ENCODE assay signal across 1 cellular context in genomic region chr10:124418726-124419501, GRCh38.
TF ChIP-seq lines count a peak whose summit lies in the region.

TSS of gene OAT (minus strand) at chr10:124418923. CDS start at chr10:124412171, 6,752 bp downstream.

TF ChIP-seq in K562, 482 proteins besides CTCF, POLR2A, EP300 and RAD21 (continued from another document and continues in another):
- TF ChIP-seq PATZ1 (CRISPR knock-in tag; IDR thresholded peaks at IDR 0.05; ENCODE audit: borderline replicate concordance) (no peak), MECOM (CRISPR knock-in tag; IDR thresholded peaks at IDR 0.05) (no peak), SAFB (IDR thresholded peaks at IDR 0.05; ENCODE audit: borderline replicate concordance, low read depth, low read length) (no peak), HMGXB4 (CRISPR knock-in tag; IDR thresholded peaks at IDR 0.05) (no peak), CREBBP (IDR thresholded peaks at IDR 0.05; ENCODE audit: low read depth, low read length) (no peak), ZNF23 (CRISPR knock-in tag; IDR thresholded peaks at IDR 0.05) (no peak), ZFP36 (IDR thresholded peaks at IDR 0.05; ENCODE audit: low read depth, low read length, partially characterized antibody) (peak; percentile 33), BCL6 (CRISPR knock-in tag; IDR thresholded peaks at IDR 0.05) (no peak), THRB (CRISPR knock-in tag; conservative IDR thresholded peaks at IDR 0.05) (no peak), COPS2 (conservative IDR thresholded peaks at IDR 0.05) (no peak), TFE3 (CRISPR knock-in tag; IDR thresholded peaks at IDR 0.05) (no peak), ARID4B (CRISPR knock-in tag; IDR thresholded peaks at IDR 0.05) (no peak; the same call in 1 of the 2 replicates), CC2D1A (IDR thresholded peaks at IDR 0.05) (no peak), POU5F1 (IDR thresholded peaks at IDR 0.05; ENCODE audit: borderline replicate concordance, low read depth, low read length, partially characterized antibody) (no peak), KLF1 (tag; IDR thresholded peaks at IDR 0.05) (0 out of 2 replicates have a peak, but pooled peaks have one; percentile 52), ATF1 (CRISPR knock-in tag; IDR thresholded peaks at IDR 0.05) (no peak), ATF1 (tag; IDR thresholded peaks at IDR 0.05) (peak; percentile 86), ATF3 (IDR thresholded peaks at IDR 0.05) (no peak), ATF3 (CRISPR knock-in tag; conservative IDR thresholded peaks at IDR 0.05) (no peak), LARP7 (IDR thresholded peaks at IDR 0.05) (no peak), XRCC4 (IDR thresholded peaks at IDR 0.05; ENCODE audit: extremely low read depth, insufficient read depth, insufficient read length) (no peak), ZNF696 (CRISPR knock-in tag; conservative IDR thresholded peaks at IDR 0.05) (no peak), ZBTB17 (CRISPR knock-in tag; IDR thresholded peaks at IDR 0.05) (no peak), ZNF583 (CRISPR knock-in tag; IDR thresholded peaks at IDR 0.05) (no peak), FIP1L1 (IDR thresholded peaks at IDR 0.05; ENCODE audit: low read depth, low read length, poor library complexity, severe bottlenecking) (no peak), ZNF384 (IDR thresholded peaks at IDR 0.05; ENCODE audit: low read depth, low read length) (no peak), SNRNP70 (optimal IDR thresholded peaks at IDR 0.05; ENCODE audit: low read depth, low read length) (no peak), NFIC (IDR thresholded peaks at IDR 0.05) (peak; percentile 21; the same call in 1 of the 2 replicates), ZNF217 (CRISPR knock-in tag; IDR thresholded peaks at IDR 0.05) (no peak), NR1H2 (CRISPR knock-in tag; IDR thresholded peaks at IDR 0.05) (no peak), ZNF740 (CRISPR knock-in tag; IDR thresholded peaks at IDR 0.05) (no peak), ZNF740 (tag; IDR thresholded peaks at IDR 0.05) (no peak), STAT6 (CRISPR knock-in tag; IDR thresholded peaks at IDR 0.05) (no peak), MAFK (IDR thresholded peaks at IDR 0.05; ENCODE audit: low read length) (no peak), TFAP4 (CRISPR knock-in tag; IDR thresholded peaks at IDR 0.05; ENCODE audit: borderline replicate concordance) (peak; percentile 47), NELFE (IDR thresholded peaks at IDR 0.05; ENCODE audit: insufficient read depth, insufficient read length) (no peak), FOSL1 (tag; conservative IDR thresholded peaks at IDR 0.05) (no peak), NR0B1 (IDR thresholded peaks at IDR 0.05; ENCODE audit: partially characterized antibody) (no peak), SRSF1 (IDR thresholded peaks at IDR 0.05; ENCODE audit: low read depth, low read length) (no peak), SNIP1 (IDR thresholded peaks at IDR 0.05; ENCODE audit: low read depth) (no peak), HOXB6 (CRISPR knock-in tag; IDR thresholded peaks at IDR 0.05; ENCODE audit: borderline replicate concordance) (no peak), ZNF212 (CRISPR knock-in tag; IDR thresholded peaks at IDR 0.05) (no peak), U2AF2 (optimal IDR thresholded peaks at IDR 0.05; ENCODE audit: low read depth, low read length) (no peak), PPARD (CRISPR knock-in tag; IDR thresholded peaks at IDR 0.05) (no peak), SMAD3 (CRISPR knock-in tag; conservative IDR thresholded peaks at IDR 0.05) (no peak), HNRNPL (IDR thresholded peaks at IDR 0.05; ENCODE audit: low read depth, low read length) (no peak), GATAD2A (IDR thresholded peaks at IDR 0.05) (no peak), HES1 (IDR thresholded peaks at IDR 0.05; ENCODE audit: low read depth) (no peak), POLR2AphosphoS2 (IDR thresholded peaks at IDR 0.05; ENCODE audit: low read length) (no peak; the same call in 1 of the 2 replicates)
